ENCODE assay signal across 19 cellular contexts in the genomic region with DNA sequence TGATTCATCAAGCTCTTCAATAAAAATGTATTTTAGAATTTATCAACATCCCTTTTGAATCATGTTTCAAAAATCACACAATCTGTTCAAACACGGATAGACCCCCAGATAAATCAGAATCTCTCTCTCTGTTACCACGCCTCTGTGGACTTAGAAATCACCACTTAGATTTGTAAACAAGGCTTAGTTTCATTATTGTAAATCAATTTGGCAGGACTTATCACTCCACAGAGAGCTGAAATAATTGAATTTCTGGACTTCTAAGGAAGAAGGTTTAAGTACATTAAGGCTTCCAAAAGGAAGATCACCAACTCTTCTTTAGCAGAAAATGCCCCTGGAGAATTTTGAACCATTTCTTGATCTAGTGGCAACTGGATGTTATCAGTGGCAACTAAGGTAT.
DNase-seq lines count a peak whose midpoint lies in the region; ATAC-seq and TF ChIP-seq lines count a peak whose summit lies in the region.
"Had no signal": no experiment of that assay in that cellular context is flagged by ENCODE, and none has a peak within 500 bp of the region (broad histone marks: within the 10 kb centered on the region; RNA-seq: fewer than 3 reads in every experiment).

No MANE protein-coding gene starts in this region.

- no peak for ATAC-seq in stimulated activated naive CD8-positive, alpha-beta T cell treated with anti-CD3 and anti-CD28 coated beads, Interleukin-15, amount 100 ng/mL, for 72 hours
- ATAC-seq in HG03095 (IDR thresholded peaks at IDR 0.05; ENCODE audit: unreplicated experiment) = no peak

- DNase-seq in activated naive CD4-positive, alpha-beta T cell treated with anti-CD3 and anti-CD28 coated beads, Interleukin-2, amount 50 U/mL, for 16 hours = no peak
- DNase-seq in NCI-H69 (lab: John Stamatoyannopoulos, UW) (peak; percentile 59), chondrocyte (ENCODE audit: low spot score) (no peak), glomerular visceral epithelial cell (ENCODE audit: extremely low spot score) (no peak)
- DNase-seq in stimulated activated naive CD8-positive, alpha-beta T cell treated with anti-CD3 and anti-CD28 coated beads, Interleukin-15, amount 100 ng/mL, for 72 hours = no peak
- DNase-seq: activated CD8-positive, alpha-beta memory T cell treated with anti-CD3 and anti-CD28 coated beads, Interleukin-2, amount 10 ng/mL, durations not matched to agents 7 days and 5 days; amniotic stem cell; BE2C; central memory CD4-positive, alpha-beta T cell; DMS53; endodermal cell; left colon; NCI-H1930; NCI-H524; pancreas; Peyer's patch; stimulated activated CD4-positive, alpha-beta T cell treated with anti-CD3 and anti-CD28 coated beads, Interleukin-2, amount 100 ng/mL, for 48 hours had no signal

- peak overlapping the region; percentile 82 for H3K4me3 Mint-ChIP-seq in activated naive CD4-positive, alpha-beta T cell treated with anti-CD3 and anti-CD28 coated beads, Interleukin-2, amount 50 U/mL, for 24 hours
- H3K4me3 Mint-ChIP-seq in chondrocyte (ENCODE audit: unreplicated experiment) = no peak overlapping the region
- H3K4me3 Mint-ChIP-seq in stimulated activated naive CD8-positive, alpha-beta T cell treated with anti-CD3 and anti-CD28 coated beads, Interleukin-15, amount 100 ng/mL, for 72 hours = peak overlapping the region; percentile 4 to 71
- H3K4me3 Mint-ChIP-seq: endodermal cell had no signal

- H3K27ac Mint-ChIP-seq in activated naive CD4-positive, alpha-beta T cell treated with anti-CD3 and anti-CD28 coated beads, Interleukin-2, amount 50 U/mL, for 24 hours = peak overlapping the region; percentile 96
- peak overlapping the region; percentile 6 for H3K27ac Mint-ChIP-seq in chondrocyte (ENCODE audit: unreplicated experiment)
- H3K27ac Mint-ChIP-seq in stimulated activated naive CD8-positive, alpha-beta T cell treated with anti-CD3 and anti-CD28 coated beads, Interleukin-15, amount 100 ng/mL, for 72 hours = peak overlapping the region in 1 of 2 donors; percentile 87
- H3K27ac Mint-ChIP-seq: endodermal cell had no signal

- H3K9me3 Mint-ChIP-seq in activated naive CD4-positive, alpha-beta T cell treated with anti-CD3 and anti-CD28 coated beads, Interleukin-2, amount 50 U/mL, for 24 hours = no peaks in the 10 kb centered on the region
- no peaks in the 10 kb centered on the region for H3K9me3 Mint-ChIP-seq in chondrocyte (ENCODE audit: low read depth)
- no peaks in the 10 kb centered on the region for H3K9me3 Mint-ChIP-seq in stimulated activated naive CD8-positive, alpha-beta T cell treated with anti-CD3 and anti-CD28 coated beads, Interleukin-15, amount 100 ng/mL, for 72 hours
- H3K9me3 Mint-ChIP-seq: endodermal cell had no signal

- H3K4me1 Mint-ChIP-seq in activated naive CD4-positive, alpha-beta T cell treated with anti-CD3 and anti-CD28 coated beads, Interleukin-2, amount 50 U/mL, for 24 hours = peaks cover 67% of the 10 kb centered on the region
- peaks cover 58% of the 10 kb centered on the region for H3K4me1 Mint-ChIP-seq in chondrocyte (ENCODE audit: low read depth)
- peaks cover 40% of the 10 kb centered on the region for H3K4me1 Mint-ChIP-seq in stimulated activated naive CD8-positive, alpha-beta T cell treated with anti-CD3 and anti-CD28 coated beads, Interleukin-15, amount 100 ng/mL, for 72 hours

- TF ChIP-seq CTCF in chondrocyte (IDR thresholded peaks at IDR 0.05) = no peak

- H3K36me3 Mint-ChIP-seq in activated naive CD4-positive, alpha-beta T cell treated with anti-CD3 and anti-CD28 coated beads, Interleukin-2, amount 50 U/mL, for 24 hours = peaks cover 1% of the 10 kb centered on the region
- H3K36me3 Mint-ChIP-seq in chondrocyte (ENCODE audit: low read depth) = no peaks in the 10 kb centered on the region
- H3K36me3 Mint-ChIP-seq: activated CD8-positive, alpha-beta memory T cell treated with anti-CD3 and anti-CD28 coated beads, Interleukin-2, amount 10 ng/mL, durations not matched to agents 7 days and 5 days had no signal

- no peaks in the 10 kb centered on the region for H3K27me3 Mint-ChIP-seq in activated naive CD4-positive, alpha-beta T cell treated with anti-CD3 and anti-CD28 coated beads, Interleukin-2, amount 50 U/mL, for 24 hours
- H3K27me3 Mint-ChIP-seq in chondrocyte (ENCODE audit: low read depth) = no peaks in the 10 kb centered on the region
- no peaks in the 10 kb centered on the region for H3K27me3 Mint-ChIP-seq in stimulated activated naive CD8-positive, alpha-beta T cell treated with anti-CD3 and anti-CD28 coated beads, Interleukin-15, amount 100 ng/mL, for 72 hours
- H3K27me3 Mint-ChIP-seq: activated CD8-positive, alpha-beta memory T cell treated with anti-CD3 and anti-CD28 coated beads, Interleukin-2, amount 10 ng/mL, durations not matched to agents 7 days and 5 days had no signal
